12 cellular contexts compared by ENCODE assay signal in the genomic region with DNA sequence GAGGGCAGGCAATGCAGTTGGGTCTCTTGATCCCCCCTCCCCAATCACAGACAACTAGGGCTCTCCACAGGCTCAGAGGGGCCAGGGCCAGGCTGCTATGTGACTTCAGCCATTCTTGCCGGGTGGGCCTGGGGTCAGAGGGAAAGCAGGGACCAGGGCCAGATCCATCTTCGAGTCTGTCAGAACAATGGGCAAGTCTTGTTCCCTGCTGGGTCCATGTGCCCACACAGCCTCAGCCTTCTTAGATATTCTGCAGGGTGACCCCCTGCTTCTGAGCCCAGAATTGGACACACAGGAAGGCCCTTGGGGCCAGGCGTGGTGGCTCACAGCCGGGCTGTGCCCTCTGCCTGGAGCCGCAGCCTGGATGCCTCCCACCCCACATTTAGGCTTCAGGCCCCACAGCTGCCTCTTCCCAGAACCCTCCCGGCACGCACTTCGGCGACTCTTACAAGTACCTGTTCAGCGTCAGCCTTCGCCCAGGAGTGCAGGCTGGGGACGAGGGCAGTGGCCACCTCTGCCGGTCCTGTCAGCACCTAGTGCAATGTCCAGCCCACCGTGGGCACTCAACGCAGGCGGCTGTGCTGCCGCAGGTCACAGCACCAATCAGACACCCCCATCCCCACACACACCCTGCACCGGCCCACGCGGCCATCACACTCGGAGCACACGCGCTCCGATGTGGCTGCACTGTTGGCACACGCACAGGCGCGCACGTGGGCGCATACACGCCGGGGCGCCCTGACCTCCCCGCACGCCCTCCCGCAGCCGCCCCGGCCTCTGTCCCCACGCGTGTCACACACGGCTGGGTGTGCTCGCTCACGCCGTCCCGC. TPM values are rescaled to one million over a fixed set of nuclear protein-coding genes. Genes with fewer than 3 reads are reported as not detected.
A peak's percentile ranks its signal among the peaks of the same experiment; 100 is the strongest.
DNase-seq lines count a peak whose midpoint lies in the region; FAIRE-seq and TF ChIP-seq lines count a peak whose summit lies in the region.
"Not testable (repeated sequence)": the region's sequence is repeated elsewhere in the genome, so short reads cannot be mapped to it uniquely, and the experiment has no call there.
"Had no signal": no experiment of that assay in that cellular context is flagged by ENCODE, and none has a peak within 500 bp of the region (broad histone marks: within the 10 kb centered on the region; RNA-seq: fewer than 3 reads in every experiment).

No MANE protein-coding gene starts in this region.

- DNase-seq in DMS153 (lab: John Stamatoyannopoulos, UW) (peak; percentile 49), NCI-H2029 treated with DMSO at 0.1 percent for 48 hours (lab: John Stamatoyannopoulos, UW) (peak; percentile 16), kidney (peak; percentile 64)
- not testable (repeated sequence) for DNase-seq in effector memory CD4-positive, alpha-beta T cell

- not testable (repeated sequence) for H3K36me3 Mint-ChIP-seq in T-helper 1 cell treated with Interleukin-12 subunit alpha and Interleukin-12 subunit beta and Interleukin-4 antibody, amounts not matched to agents 30 μg/mL and 1 μg/mL, for 36 hours (ENCODE audit: low read depth); activated naive CD4-positive, alpha-beta T cell treated with anti-CD3 and anti-CD28 coated beads, Interleukin-2, amount 50 U/mL, for 24 hours

- not testable (repeated sequence) for H3K9me3 Mint-ChIP-seq in T-helper 1 cell treated with Interleukin-12 subunit alpha and Interleukin-12 subunit beta and Interleukin-4 antibody, amounts not matched to agents 30 μg/mL and 1 μg/mL, for 36 hours; activated naive CD4-positive, alpha-beta T cell treated with anti-CD3 and anti-CD28 coated beads, Interleukin-2, amount 50 U/mL, for 24 hours

- peak overlapping the region; percentile 93 for H3K27ac Mint-ChIP-seq in T-helper 1 cell treated with Interleukin-12 subunit alpha and Interleukin-12 subunit beta and Interleukin-4 antibody, amounts not matched to agents 30 μg/mL and 1 μg/mL, for 36 hours
- not testable (repeated sequence) for H3K27ac Mint-ChIP-seq in activated naive CD4-positive, alpha-beta T cell treated with anti-CD3 and anti-CD28 coated beads, Interleukin-2, amount 50 U/mL, for 24 hours

- H3K4me1 ChIP-seq in effector memory CD4-positive, alpha-beta T cell (ENCODE audit: control insufficient read depth, insufficient read depth, low read length, poor library complexity, severe bottlenecking) = peaks cover 50% of the 10 kb centered on the region
- not testable (repeated sequence) for H3K4me1 ChIP-seq in kidney (ENCODE audit: control insufficient read depth in 1 of 2, insufficient read depth in 1 of 2, low read depth in 1 of 2, low read length in 2 of 2)
- peaks cover 51 to 52% of the 10 kb centered on the region in 2 experiments for H3K4me1 ChIP-seq in neutrophil (ENCODE audit: control insufficient read depth in 1 of 2, insufficient read depth in 1 of 2, low read depth in 1 of 2, low read length in 1 of 2)
- peaks cover 17% of the 10 kb centered on the region for H3K4me1 ChIP-seq in thymus (ENCODE audit: control insufficient read depth, insufficient read depth, low read length)

- not testable (repeated sequence) for FAIRE-seq in kidney (lab: Jason Lieb, UNC)

- not testable (repeated sequence) for H3K27me3 ChIP-seq in effector memory CD4-positive, alpha-beta T cell (replicated peaks; ENCODE audit: control insufficient read depth, insufficient read depth, low read length, poor library complexity, severe bottlenecking); neutrophil; thymus (ENCODE audit: control insufficient read depth, insufficient read depth)

- H3K4me1 Mint-ChIP-seq in T-helper 1 cell treated with Interleukin-12 subunit alpha and Interleukin-12 subunit beta and Interleukin-4 antibody, amounts not matched to agents 30 μg/mL and 1 μg/mL, for 36 hours (ENCODE audit: low read depth) = peaks cover 30% of the 10 kb centered on the region
- H3K4me1 Mint-ChIP-seq in activated naive CD4-positive, alpha-beta T cell treated with anti-CD3 and anti-CD28 coated beads, Interleukin-2, amount 50 U/mL, for 24 hours = peaks cover 47% of the 10 kb centered on the region

- H3K9ac ChIP-seq in kidney (ENCODE audit: low read length in 2 of 2) = not testable (repeated sequence)

- intact Hi-C loops in kidney (cut with DNase I) = not testable (repeated sequence)

- H3K9me3 ChIP-seq in effector memory CD4-positive, alpha-beta T cell (ENCODE audit: control insufficient read depth, low read length); kidney (ENCODE audit: control insufficient read depth in 1 of 2, low read length in 2 of 2); neutrophil; thymus (ENCODE audit: control insufficient read depth): not testable (repeated sequence)

- H3K27me3 Mint-ChIP-seq in T-helper 1 cell treated with Interleukin-12 subunit alpha and Interleukin-12 subunit beta and Interleukin-4 antibody, amounts not matched to agents 30 μg/mL and 1 μg/mL, for 36 hours (ENCODE audit: low read depth); activated naive CD4-positive, alpha-beta T cell treated with anti-CD3 and anti-CD28 coated beads, Interleukin-2, amount 50 U/mL, for 24 hours: not testable (repeated sequence)

- peak overlapping the region; percentile 95 for H3K27ac ChIP-seq in effector memory CD4-positive, alpha-beta T cell (ENCODE audit: insufficient read depth, low read length, poor library complexity, severe bottlenecking)
- not testable (repeated sequence) for H3K27ac ChIP-seq in kidney (ENCODE audit: low read depth in 2 of 2, low read length in 2 of 2)
- peak overlapping the region; percentile 98 for H3K27ac ChIP-seq in neutrophil
- peak overlapping the region; percentile 90 for H3K27ac ChIP-seq in thymus (ENCODE audit: low read depth)

- 94% methylated on average over 38 of the region's 44 CpGs for WGBS in thymus

- H3K4me3 ChIP-seq in effector memory CD4-positive, alpha-beta T cell (ENCODE audit: insufficient read depth, low read depth, low read length, poor library complexity, severe bottlenecking); kidney (ENCODE audit: low read length in 2 of 2); thymus (ENCODE audit: low read length): not testable (repeated sequence)
- H3K4me3 ChIP-seq in neutrophil (ENCODE audit: low read depth in 1 of 2, low read length in 1 of 2) = peak overlapping the region; percentile 54 to 60

- not testable (repeated sequence) for TF ChIP-seq CTCF in kidney (IDR thresholded peaks at IDR 0.05; ENCODE audit: borderline replicate concordance, extremely low read depth, insufficient read depth); neutrophil (IDR thresholded peaks at IDR 0.05)

- peaks cover 23% of the 10 kb centered on the region for H3K36me3 ChIP-seq in effector memory CD4-positive, alpha-beta T cell (ENCODE audit: control insufficient read depth, insufficient read depth, low read length)
- H3K36me3 ChIP-seq in kidney (ENCODE audit: control insufficient read depth in 1 of 2, insufficient read depth in 2 of 2, low read length in 2 of 2); thymus (ENCODE audit: control insufficient read depth, insufficient read depth): not testable (repeated sequence)
- peaks cover 16% of the 10 kb centered on the region for H3K36me3 ChIP-seq in neutrophil

- H3K4me3 Mint-ChIP-seq in T-helper 1 cell treated with Interleukin-12 subunit alpha and Interleukin-12 subunit beta and Interleukin-4 antibody, amounts not matched to agents 30 μg/mL and 1 μg/mL, for 36 hours = peak overlapping the region; percentile 72
- H3K4me3 Mint-ChIP-seq in activated naive CD4-positive, alpha-beta T cell treated with anti-CD3 and anti-CD28 coated beads, Interleukin-2, amount 50 U/mL, for 24 hours = peak overlapping the region; percentile 49

RNA-seq across cellular contexts. Expression of a gene that starts 11.6 kb away (rescaled TPM):
- total RNA-seq in kidney = 18.4 TPM
- polyA plus RNA-seq in kidney (ENCODE audit: insufficient read depth, low read depth, low replicate concordance) = 5.0 TPM
- polyA plus RNA-seq in thymus = 13.6 TPM

RNA-seq across cellular contexts. Expression of a gene that starts 24.1 kb away (rescaled TPM):
- 23.7 TPM for total RNA-seq in kidney
- polyA plus RNA-seq in kidney (ENCODE audit: insufficient read depth, low read depth, low replicate concordance) = 18.7 TPM
- polyA plus RNA-seq in thymus = 40.8 TPM

RNA-seq across cellular contexts. Expression of a gene that starts 27.6 kb away (rescaled TPM):
- 27.8 TPM for total RNA-seq in kidney
- polyA plus RNA-seq in kidney (ENCODE audit: insufficient read depth, low read depth, low replicate concordance) (6.1 TPM), thymus (3.8 TPM)

RNA-seq across cellular contexts. Expression of a gene that starts 55.0 kb away (rescaled TPM):
- not detected for total RNA-seq in kidney
- polyA plus RNA-seq in kidney (ENCODE audit: insufficient read depth, low read depth, low replicate concordance) = not detected
- polyA plus RNA-seq in thymus = not detected
- total RNA-seq: glomerular endothelial cell, kidney epithelial cell, SJCRH30, urinary bladder had no signal
- polyA plus RNA-seq: urinary bladder had no signal
